34 cellular contexts compared by ENCODE assay signal in genomic region chr14:89114109-89114508, GRCh38.
"Had no signal": no experiment of that assay in that cellular context is flagged by ENCODE, and none has a peak within 500 bp of the region (broad histone marks: within the 10 kb centered on the region; RNA-seq: fewer than 3 reads in every experiment).

No MANE protein-coding gene starts in this region.

- H3K27me3 ChIP-seq: MG63 had no signal

- H3K9me3 ChIP-seq: MG63 had no signal

- H3K4me3 ChIP-seq: MG63 had no signal

- H3K36me3 ChIP-seq: MG63 had no signal

- DNase-seq: Karpas-422, Kasumi-1, MG63, MM.1S, MV-4-11, NCI-H1048, NCI-H1092, NCI-H1092 treated with DMSO at 0.1 percent for 48 hours, NCI-H1105, NCI-H1105 treated with DMSO at 0.1 percent for 48 hours, NCI-H1417, NCI-H1417 treated with DMSO at 0.1 percent for 48 hours, NCI-H1436, NCI-H1436 treated with DMSO at 0.1 percent for 48 hours, NCI-H146, NCI-H1694, NCI-H1694 treated with DMSO at 0.1 percent for 48 hours, NCI-H187, NCI-H187 treated with DMSO at 0.1 percent for 48 hours, NCI-H1930, NCI-H2029, NCI-H2029 treated with DMSO at 0.1 percent for 48 hours, NCI-H2081, NCI-H2081 treated with DMSO at 0.1 percent for 48 hours, NCI-H2107, NCI-H2171, NCI-H2171 treated with DMSO at 0.1 percent for 48 hours, NCI-H2227 treated with DMSO at 0.1 percent for 48 hours, NCI-H226, NCI-H345, NCI-H446, NCI-H446 treated with DMSO at 0.1 percent for 48 hours, NCI-H510A, NCI-H510A treated with DMSO at 0.1 percent for 48 hours had no signal
